Comparison of ENCODE assay signal across 8 cellular contexts in the genomic region with DNA sequence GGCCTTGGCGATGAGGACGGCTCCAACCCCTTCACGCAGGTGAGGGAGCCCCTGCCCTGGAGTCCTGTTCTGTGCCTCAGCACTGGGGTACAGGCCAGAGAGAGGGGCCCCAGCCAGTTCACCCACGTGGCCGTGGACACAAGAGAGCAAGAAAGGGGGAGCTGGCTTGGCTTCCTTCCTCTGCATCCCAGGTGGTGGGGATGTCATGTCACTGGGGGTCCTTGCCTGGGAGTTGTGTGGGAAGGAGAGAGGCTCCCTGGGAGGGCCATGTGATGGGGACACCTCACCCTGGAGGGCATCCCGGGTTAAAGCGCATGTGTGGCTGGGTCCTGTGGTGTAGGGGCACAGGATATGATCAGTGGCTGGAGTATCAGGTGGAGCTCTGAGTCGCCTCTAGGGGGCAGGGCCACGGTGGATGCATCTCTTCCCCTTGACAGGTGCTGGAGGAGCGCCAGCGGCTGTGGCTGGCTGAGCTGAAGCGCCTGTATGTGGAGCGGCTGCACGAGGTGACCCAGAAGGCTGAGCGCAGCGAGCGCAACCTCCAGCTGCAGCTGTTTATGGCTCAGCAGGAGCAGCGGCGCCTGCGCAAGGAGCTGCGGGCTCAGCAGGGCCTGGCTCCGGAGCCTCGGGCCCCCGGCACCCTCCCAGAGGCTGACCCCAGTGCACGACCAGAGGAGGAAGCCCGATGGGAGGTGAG. TPM values are rescaled to one million over a fixed set of nuclear protein-coding genes. Genes with fewer than 3 reads are reported as not detected.
DNase-seq lines count a peak whose midpoint lies in the region; ATAC-seq and TF ChIP-seq lines count a peak whose summit lies in the region.

No MANE protein-coding gene starts in this region.

- H3K4me1 ChIP-seq in transverse colon, result peaks cover 11 to 40% (median 18%) of the 10 kb centered on the region in 4 donors

- intact Hi-C loops in transverse colon (cut with DNase I; ENCODE audit: low total_unique reads), result no loop called here

- WGBS in transverse colon (ENCODE audit: low coverage in 1 of 2), 2 donors, result 36% methylated on average over 16 of the region's 26 CpGs; no CpG with 5 or more reads in 1 of the 2 donors

- H3K4me3 ChIP-seq in epithelial cell of proximal tubule (ENCODE audit: low read depth, low read length) (no peak overlapping the region), transverse colon (peak overlapping the region in 3 of 4 donors; percentile 9 to 42 (median 11))

- peak; percentile 78 for ATAC-seq in GM21390 (IDR thresholded peaks at IDR 0.05; ENCODE audit: unreplicated experiment)

- in situ Hi-C loops in transverse colon (cut with MboI; ENCODE audit: low pct_ligation_motif_present in 1 of 4, low pct_unique_long_range_greater_than_20kb in 1 of 4, low sequenced_read_pairs in 3 of 4), result no loop called here

- H3K36me3 ChIP-seq in transverse colon, result no peaks in the 10 kb centered on the region

- DNase-seq in DMS153 treated with DMSO at 0.1 percent for 48 hours (lab: John Stamatoyannopoulos, UW; ENCODE audit: unreplicated experiment) (peak; percentile 23), HT-29 (ENCODE audit: low spot score) (peak; percentile 93), NOMO-1 treated with dmso at 0.1 percent for 144 hours (lab: John Stamatoyannopoulos, UW; ENCODE audit: unreplicated experiment) (peak; percentile 51), epithelial cell of proximal tubule (ENCODE audit: low read depth) (peak; percentile 39), non-pigmented ciliary epithelial cell (ENCODE audit: low read depth) (peak; percentile 18), transverse colon (peak; percentile 94)
- DNase-seq in activated CD8-positive, alpha-beta memory T cell treated with anti-CD3 and anti-CD28 coated beads, Interleukin-2, amount 50 U/mL, for 1 hour (ENCODE audit: extremely low read depth), result peak; percentile 72

- H3K9me3 ChIP-seq in transverse colon, result no peaks in the 10 kb centered on the region

- H3K27me3 ChIP-seq in transverse colon, result peaks cover 22% of the 10 kb centered on the region

- TF ChIP-seq CTCF in epithelial cell of proximal tubule (conservative IDR thresholded peaks at IDR 0.05; ENCODE audit: low read depth, low read length) (peak; percentile 66), transverse colon (IDR thresholded peaks at IDR 0.05) (peak; percentile 51 to 68 (median 59))

- H3K27ac ChIP-seq in transverse colon, result peak overlapping the region in 3 of 4 donors; percentile 37 to 66 (median 48)

- TF ChIP-seq EP300 in transverse colon (IDR thresholded peaks at IDR 0.05; ENCODE audit: low read depth), result no peak

- no peak for TF ChIP-seq POLR2A in transverse colon (IDR thresholded peaks at IDR 0.05)

RNA-seq across cellular contexts. Expression of a gene that starts 7.5 kb away (rescaled TPM):
- 0.39 and 0.81 TPM in 2 replicates for total RNA-seq in HT-29 (2014; rRNA removed; shearing (Covaris generic))
- 3.1 and 4.3 TPM in 2 replicates for total RNA-seq in epithelial cell of proximal tubule
- total RNA-seq in transverse colon, result 1 to 10 TPM in 2 of 4 donors, under 1 TPM in 2; 0.55 to 2.6 (median 1.2) TPM

RNA-seq across cellular contexts. Expression of a gene that starts 10.0 kb away (rescaled TPM):
- 42.0 and 50.0 TPM in 2 replicates for total RNA-seq in HT-29 (2014; rRNA removed; shearing (Covaris generic))
- total RNA-seq in epithelial cell of proximal tubule (23.4 and 31.5 TPM in 2 replicates), transverse colon (100 to 1,000 TPM in 1 of 4 donors, 10 to 100 TPM in 3; 36.7 to 149 (median 37.8) TPM)

RNA-seq across cellular contexts. Expression of a gene that starts 32.9 kb away (rescaled TPM):
- total RNA-seq in HT-29 (2014; rRNA removed; shearing (Covaris generic)), result 413 and 485 TPM in 2 replicates
- total RNA-seq in epithelial cell of proximal tubule, result 392 and 572 TPM in 2 replicates
- total RNA-seq in transverse colon, result 100 to 1,000 TPM in 2 of 4 donors, 10 to 100 TPM in 2; 28.1 to 116 (median 96.7) TPM

Comparison
In these comparisons a context has a peak if more than half of its experiments do, and no peak if none do; other contexts are left out.
1. DNase-seq: peak in every context shown above with its lines; median percentile 94 in transverse colon; 93 in HT-29; 72 in activated CD8-positive, alpha-beta memory T cell treated with anti-CD3 and anti-CD28 coated beads, Interleukin-2, amount 50 U/mL, for 1 hour; 51 in NOMO-1 treated with dmso at 0.1 percent for 144 hours; 39 in epithelial cell of proximal tubule; 23 in DMS153 treated with DMSO at 0.1 percent for 48 hours; 18 in non-pigmented ciliary epithelial cell.